ENCODE assay signal across 21 cellular contexts in genomic region chr6:116246089-116246488, GRCh38. TPM values are rescaled to one million over a fixed set of nuclear protein-coding genes. Genes with fewer than 3 reads are reported as not detected.
DNase-seq lines count a peak whose midpoint lies in the region; ATAC-seq, FAIRE-seq and TF ChIP-seq lines count a peak whose summit lies in the region.
"Had no signal": no experiment of that assay in that cellular context is flagged by ENCODE, and none has a peak within 500 bp of the region (broad histone marks: within the 10 kb centered on the region; RNA-seq: fewer than 3 reads in every experiment).

No MANE protein-coding gene starts in this region.

- peaks cover 21% of the 10 kb centered on the region for H3K36me3 ChIP-seq in SJSA1
- H3K36me3 ChIP-seq in mesenchymal stem cell (ENCODE audit: control insufficient read depth in 1 of 2, insufficient read depth in 2 of 2, low read depth in 1 of 2, low read length in 2 of 2), result no peaks in the 10 kb centered on the region
- H3K36me3 ChIP-seq in kidney (ENCODE audit: control insufficient read depth in 1 of 2, insufficient read depth in 2 of 2, low read length in 2 of 2), result peaks cover 0 to 8% of the 10 kb centered on the region in 2 donors

- H3K36me3 Mint-ChIP-seq in chondrocyte (ENCODE audit: low read depth), result no peaks in the 10 kb centered on the region

- no peak overlapping the region for H4K8ac ChIP-seq in mesenchymal stem cell (ENCODE audit: low read length)

- H2AK5ac ChIP-seq in mesenchymal stem cell (ENCODE audit: low read length, severe bottlenecking), result no peak overlapping the region

- H3K4me3 ChIP-seq in SJSA1 (no peak overlapping the region), mesenchymal stem cell (ENCODE audit: insufficient read depth in 1 of 2, low read depth in 1 of 2, low read length in 2 of 2) (no peak overlapping the region), kidney (ENCODE audit: low read length in 2 of 2) (no peak overlapping the region)

- H3K4me1 ChIP-seq in SJSA1 (replicated peaks) (peaks cover 24% of the 10 kb centered on the region), mesenchymal stem cell (ENCODE audit: control insufficient read depth, insufficient read depth, low read depth, low read length) (peaks cover 5% of the 10 kb centered on the region), kidney (ENCODE audit: control insufficient read depth in 1 of 2, insufficient read depth in 1 of 2, low read depth in 1 of 2, low read length in 2 of 2) (peaks cover 16 to 20% of the 10 kb centered on the region in 2 donors)

- ATAC-seq in GM18520 (IDR thresholded peaks at IDR 0.05; ENCODE audit: unreplicated experiment), result no peak
- ATAC-seq: activated CD8-positive, alpha-beta T cell treated with anti-CD3 and anti-CD28 coated beads for 36 hours; activated T-cell treated with anti-CD3 and anti-CD28 coated beads, Interleukin-2, amount 50 U/mL, for 4 hours; effector memory CD8-positive, alpha-beta T cell had no signal

- no peak overlapping the region for H4K91ac ChIP-seq in mesenchymal stem cell (ENCODE audit: low read length)

- TF ChIP-seq CTCF in chondrocyte (IDR thresholded peaks at IDR 0.05) (no peak), kidney (IDR thresholded peaks at IDR 0.05; ENCODE audit: borderline replicate concordance, extremely low read depth, insufficient read depth) (no peak)

- FAIRE-seq in kidney (lab: Jason Lieb, UNC), result no peak

- no peak overlapping the region for H3K4ac ChIP-seq in mesenchymal stem cell (ENCODE audit: low read depth in 1 of 2, low read length in 2 of 2)

- H3K27ac ChIP-seq in SJSA1, result peak overlapping the region; percentile 31; the same call in 1 of the 2 replicates
- H3K27ac ChIP-seq in mesenchymal stem cell (ENCODE audit: low read length, poor library complexity, severe bottlenecking), result no peak overlapping the region
- H3K27ac ChIP-seq in kidney (ENCODE audit: low read depth in 2 of 2, low read length in 2 of 2), result no peak overlapping the region

- H3K4me3 Mint-ChIP-seq in chondrocyte (ENCODE audit: unreplicated experiment), result no peak overlapping the region
- H3K4me3 Mint-ChIP-seq: activated CD8-positive, alpha-beta T cell treated with anti-CD3 and anti-CD28 coated beads for 36 hours; activated naive CD4-positive, alpha-beta T cell treated with anti-CD3 and anti-CD28 coated beads, Interleukin-2, amount 50 U/mL, for 24 hours; activated T-cell treated with anti-CD3 and anti-CD28 coated beads, Interleukin-2, amount 50 U/mL, for 4 hours; CD8-positive, alpha-beta memory T cell; effector memory CD8-positive, alpha-beta T cell; stimulated activated naive CD8-positive, alpha-beta T cell treated with anti-CD3 and anti-CD28 coated beads, Interleukin-15, Interleukin-2, amounts not matched to agents 100 ng/mL and 50 ng/mL, for 24 hours; T-helper 1 cell treated with Interleukin-12 subunit alpha and Interleukin-12 subunit beta and Interleukin-4 antibody, amounts not matched to agents 30 μg/mL and 1 μg/mL, for 36 hours had no signal

- no peak overlapping the region for H3K4me2 ChIP-seq in mesenchymal stem cell (ENCODE audit: low read length, poor library complexity, severe bottlenecking)

- intact Hi-C loops in kidney (cut with DNase I), result no loop called here

- H2BK15ac ChIP-seq in mesenchymal stem cell (ENCODE audit: low read depth, poor library complexity, severe bottlenecking), result no peak overlapping the region

- no peak overlapping the region for H2BK120ac ChIP-seq in mesenchymal stem cell (ENCODE audit: low read depth, low read length)

- no peak overlapping the region for H2BK5ac ChIP-seq in mesenchymal stem cell (ENCODE audit: low read depth, low read length, poor library complexity, severe bottlenecking)

- H3K18ac ChIP-seq in mesenchymal stem cell (ENCODE audit: low read depth in 1 of 2, low read length in 2 of 2), result no peak overlapping the region

- no CpG with 5 or more reads among the region's 4 CpGs for WGBS in mesenchymal stem cell

- no peak overlapping the region for H3K14ac ChIP-seq in mesenchymal stem cell (ENCODE audit: low read length in 2 of 2)

- H3K27ac Mint-ChIP-seq in chondrocyte (ENCODE audit: unreplicated experiment), result peak overlapping the region; percentile 90
- H3K27ac Mint-ChIP-seq: activated CD8-positive, alpha-beta T cell treated with anti-CD3 and anti-CD28 coated beads for 36 hours; activated naive CD4-positive, alpha-beta T cell treated with anti-CD3 and anti-CD28 coated beads, Interleukin-2, amount 50 U/mL, for 24 hours; effector memory CD8-positive, alpha-beta T cell; stimulated activated naive CD8-positive, alpha-beta T cell treated with anti-CD3 and anti-CD28 coated beads, Interleukin-15, Interleukin-2, amounts not matched to agents 100 ng/mL and 50 ng/mL, for 24 hours; T-helper 1 cell treated with Interleukin-12 subunit alpha and Interleukin-12 subunit beta and Interleukin-4 antibody, amounts not matched to agents 30 μg/mL and 1 μg/mL, for 36 hours had no signal

- no peak overlapping the region for H2AFZ ChIP-seq in mesenchymal stem cell (ENCODE audit: low read depth, low read length)

- H3K23ac ChIP-seq in mesenchymal stem cell (ENCODE audit: low read length in 2 of 2), result no peak overlapping the region

- DNase-seq in EH (ENCODE audit: low read depth) (peak; percentile 84), SJSA1 (ENCODE audit: low read depth in 1 of 2, low spot score in 2 of 2) (peak in 1 of 2 experiments; percentile 50), chondrocyte (ENCODE audit: low spot score) (no peak), mesenchymal stem cell (peak; percentile 74), kidney (no peak), D341Med (ENCODE audit: low spot score) (no peak)
- DNase-seq in NK-92 treated with Interleukin-12 subunit alpha and Interleukin-12 subunit beta, amount 100 ng/mL, for 24 hours (lab: John Stamatoyannopoulos, UW), result no peak
- DNase-seq: activated CD8-positive, alpha-beta T cell treated with anti-CD3 and anti-CD28 coated beads for 36 hours; activated T-cell treated with anti-CD3 and anti-CD28 coated beads, Interleukin-2, amount 50 U/mL, for 4 hours; CD8-positive, alpha-beta memory T cell; DND-41; effector memory CD8-positive, alpha-beta T cell; hypothalamus; KG1; NCI-H524; retina; SHP77 had no signal

- no peak overlapping the region for H3K9ac ChIP-seq in mesenchymal stem cell (ENCODE audit: low read length)
- no peak overlapping the region for H3K9ac ChIP-seq in kidney (ENCODE audit: low read length in 2 of 2)

- H3K27me3 ChIP-seq in SJSA1 (replicated peaks) (no peaks in the 10 kb centered on the region), mesenchymal stem cell (ENCODE audit: control insufficient read depth in 1 of 2, insufficient read depth in 1 of 2, low read length in 2 of 2) (no peaks in the 10 kb centered on the region)

- H3K27me3 Mint-ChIP-seq in chondrocyte (ENCODE audit: low read depth), result no peaks in the 10 kb centered on the region
- H3K27me3 Mint-ChIP-seq: activated CD8-positive, alpha-beta T cell treated with anti-CD3 and anti-CD28 coated beads for 36 hours; activated naive CD4-positive, alpha-beta T cell treated with anti-CD3 and anti-CD28 coated beads, Interleukin-2, amount 50 U/mL, for 24 hours; effector memory CD8-positive, alpha-beta T cell; stimulated activated naive CD8-positive, alpha-beta T cell treated with anti-CD3 and anti-CD28 coated beads, Interleukin-15, Interleukin-2, amounts not matched to agents 100 ng/mL and 50 ng/mL, for 24 hours had no signal

- H3K9me3 Mint-ChIP-seq in chondrocyte (ENCODE audit: low read depth), result no peaks in the 10 kb centered on the region
- H3K9me3 Mint-ChIP-seq: activated CD8-positive, alpha-beta T cell treated with anti-CD3 and anti-CD28 coated beads for 36 hours; activated naive CD4-positive, alpha-beta T cell treated with anti-CD3 and anti-CD28 coated beads, Interleukin-2, amount 50 U/mL, for 24 hours; activated T-cell treated with anti-CD3 and anti-CD28 coated beads, Interleukin-2, amount 50 U/mL, for 4 hours; CD8-positive, alpha-beta memory T cell; effector memory CD8-positive, alpha-beta T cell; stimulated activated naive CD8-positive, alpha-beta T cell treated with anti-CD3 and anti-CD28 coated beads, Interleukin-15, Interleukin-2, amounts not matched to agents 100 ng/mL and 50 ng/mL, for 24 hours; T-helper 1 cell treated with Interleukin-12 subunit alpha and Interleukin-12 subunit beta and Interleukin-4 antibody, amounts not matched to agents 30 μg/mL and 1 μg/mL, for 36 hours had no signal

- no peak overlapping the region for H2BK12ac ChIP-seq in mesenchymal stem cell (ENCODE audit: low read length in 2 of 2)

- peaks cover 19% of the 10 kb centered on the region for H3K4me1 Mint-ChIP-seq in chondrocyte (ENCODE audit: low read depth)

- H3K9me3 ChIP-seq in SJSA1 (replicated peaks), result no peaks in the 10 kb centered on the region
- H3K9me3 ChIP-seq in mesenchymal stem cell (ENCODE audit: control insufficient read depth, low read length), result no peaks in the 10 kb centered on the region
- H3K9me3 ChIP-seq in kidney (ENCODE audit: control insufficient read depth in 1 of 2, low read length in 2 of 2), result no peaks in the 10 kb centered on the region

- H3K79me1 ChIP-seq in mesenchymal stem cell (replicated peaks; ENCODE audit: low read length, poor library complexity, severe bottlenecking), result peaks cover 5% of the 10 kb centered on the region

RNA-seq across cellular contexts. Expression of gene TSPYL4, which starts 7.8 kb away (rescaled TPM):
- total RNA-seq in SJSA1 (2014; rRNA removed; shearing (Covaris generic)), result 16.7 and 23.1 TPM in 2 replicates
- total RNA-seq in chondrocyte (27.2 to 33.1 TPM (median 27.6 TPM) in 3 replicates), kidney (25.8 TPM)
- polyA plus RNA-seq in mesenchymal stem cell (2013, experiment 1 of 2), result 10.8 TPM
- polyA plus RNA-seq in mesenchymal stem cell (2013, experiment 2 of 2), result 10.7 TPM
- 15.2 TPM for polyA plus RNA-seq in kidney (ENCODE audit: insufficient read depth, low read depth, low replicate concordance)

RNA-seq across cellular contexts. Expression of gene TSPYL1, which starts 33.6 kb away (rescaled TPM):
- 58.7 and 65.1 TPM in 2 replicates for total RNA-seq in SJSA1 (2014; rRNA removed; shearing (Covaris generic))
- total RNA-seq in chondrocyte, result 66.0 to 76.8 TPM (median 67.4 TPM) in 3 replicates
- polyA plus RNA-seq in mesenchymal stem cell (2013, experiment 1 of 2), result 49.4 TPM
- polyA plus RNA-seq in mesenchymal stem cell (2013, experiment 2 of 2), result 49.2 TPM
- total RNA-seq in kidney, result 112 TPM
- 68.7 TPM for polyA plus RNA-seq in kidney (ENCODE audit: insufficient read depth, low read depth, low replicate concordance)

Comparison
In these comparisons a context has a peak if more than half of its experiments do, and no peak if none do; other contexts are left out.
1. DNase-seq: peak in EH (single experiment) and mesenchymal stem cell (single experiment); none in chondrocyte (single experiment), NK-92 treated with Interleukin-12 subunit alpha and Interleukin-12 subunit beta, amount 100 ng/mL, for 24 hours (single experiment), kidney (single experiment) and D341Med (single experiment).